Comparison of ENCODE assay signal across 16 cellular contexts in genomic region chr10:51206471-51206870, GRCh38.
"Had no signal": no experiment of that assay in that cellular context is flagged by ENCODE, and none has a peak within 500 bp of the region (broad histone marks: within the 10 kb centered on the region; RNA-seq: fewer than 3 reads in every experiment).

No MANE protein-coding gene starts in this region.

- H3K27ac ChIP-seq: colonic mucosa, foreskin keratinocyte, parathyroid adenoma, prostate gland, right lobe of liver, spleen, testis had no signal

- H3K4me3 ChIP-seq: colonic mucosa, prostate gland, right lobe of liver, spleen, testis had no signal

- DNase-seq: cerebellar nuclear complex; colonic mucosa; dermis blood vessel endothelial cell; erythroblast; foreskin keratinocyte; naive thymus-derived CD4-positive, alpha-beta T cell; nephron progenitor cell; right lobe of liver; spleen; stimulated activated CD4-positive, alpha-beta T cell treated with anti-CD3 and anti-CD28 coated beads, Interleukin-15, amount 100 ng/mL, for 24 hours; stimulated activated CD4-positive, alpha-beta T cell treated with anti-CD3 and anti-CD28 coated beads, Interleukin-1b, Interleukin-23, amount 100 ng/mL, for 48 hours; stimulated activated CD4-positive, alpha-beta T cell treated with anti-CD3 and anti-CD28 coated beads, Interleukin-4, amount 100 ng/mL, for 24 hours; testis had no signal

- H3K4me1 ChIP-seq: colonic mucosa, foreskin keratinocyte, prostate gland, right lobe of liver, spleen, testis had no signal

- ATAC-seq: foreskin keratinocyte; naive thymus-derived CD4-positive, alpha-beta T cell; right lobe of liver; stimulated activated memory B cell treated with anti-CD40 and anti-IgM and Interleukin-4, amounts not matched to agents 10 μg/mL and 1 μg/mL and 100 μg/mL, for 72 hours had no signal

- H3K9me3 ChIP-seq: colonic mucosa, prostate gland, right lobe of liver, spleen, testis had no signal

- H3K27me3 ChIP-seq: colonic mucosa, foreskin keratinocyte, right lobe of liver, spleen, testis had no signal

- H3K36me3 ChIP-seq: colonic mucosa, prostate gland, right lobe of liver, spleen had no signal
